20 cellular contexts compared by ENCODE assay signal in the genomic region with DNA sequence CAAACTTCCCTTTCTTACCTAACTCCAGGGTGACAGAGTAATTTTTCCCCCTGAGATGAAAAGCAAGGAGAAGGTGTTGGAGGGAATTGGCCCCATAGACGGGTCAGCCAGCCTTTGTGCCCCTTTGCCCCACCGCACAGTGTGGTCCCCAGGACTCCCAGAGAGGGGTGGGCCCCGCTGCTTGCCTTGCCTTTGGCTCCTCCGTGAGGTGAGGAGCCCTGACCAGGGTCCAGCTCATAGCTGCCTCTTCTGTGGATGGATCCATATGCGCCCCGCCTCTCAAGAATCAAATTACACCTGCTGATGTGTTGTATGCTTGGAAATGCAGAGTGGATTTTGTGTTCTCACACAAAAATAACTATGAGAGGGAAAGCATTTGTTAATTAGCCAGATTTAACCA. TPM values are rescaled to one million over a fixed set of nuclear protein-coding genes. Genes with fewer than 3 reads are reported as not detected.
DNase-seq lines count a peak whose midpoint lies in the region; ATAC-seq and TF ChIP-seq lines count a peak whose summit lies in the region.
"Had no signal": no experiment of that assay in that cellular context is flagged by ENCODE, and none has a peak within 500 bp of the region (broad histone marks: within the 10 kb centered on the region; RNA-seq: fewer than 3 reads in every experiment).

No MANE protein-coding gene starts in this region.

- H3K36me3 ChIP-seq in H7 (replicated peaks; ENCODE audit: control insufficient read depth, insufficient read depth, low read length) (peaks cover 6% of the 10 kb centered on the region), Panc1 (ENCODE audit: control insufficient read depth, insufficient read depth, low read length) (no peaks in the 10 kb centered on the region)
- H3K36me3 ChIP-seq: MG63 had no signal

- BruUV-seq in Panc1 (replicated peaks; lab: Mats Ljungman, UMichigan) = no TSS peak

- H3K4me3 ChIP-seq in H7 (ENCODE audit: insufficient read depth, low read depth, low read length) (no peak overlapping the region), Panc1 (ENCODE audit: low read depth in 2 of 2, low read length in 2 of 2) (no peak overlapping the region)
- H3K4me3 ChIP-seq: MG63, smooth muscle cell had no signal

- H3K9me3 ChIP-seq in Panc1 (ENCODE audit: control insufficient read depth, insufficient read depth, low read depth, low read length) = no peaks in the 10 kb centered on the region
- H3K9me3 ChIP-seq: BE2C, MG63 had no signal

- CTCF ChIA-PET in Panc1 (lab: Charles Lee) = no interaction called here

- intact Hi-C loops in Panc1 (cut with micrococcal nuclease; ENCODE audit: unreplicated experiment) = no loop called here

- POLR2A ChIA-PET in Panc1 (lab: Charles Lee) = no interaction called here

- TF ChIP-seq CTCF in C4-2B (conservative IDR thresholded peaks at IDR 0.05) (no peak), Panc1 (IDR thresholded peaks at IDR 0.05) (no peak)

- no peaks in the 10 kb centered on the region for H3K4me1 ChIP-seq in Panc1 (ENCODE audit: control insufficient read depth, insufficient read depth, low read length)
- H3K4me1 ChIP-seq: BE2C had no signal

- DNase-seq in H7 (peak; percentile 60), Panc1 (ENCODE audit: low read depth, low spot score) (no peak), left lobe of liver (ENCODE audit: low spot score) (no peak), midbrain (lab: John Stamatoyannopoulos, UW) (no peak), NCI-H345 (lab: John Stamatoyannopoulos, UW) (no peak)
- DNase-seq: activated CD4-positive, alpha-beta T cell treated with anti-CD3 and anti-CD28 coated beads, Interleukin-2, amount 50 U/mL, for 1 hour; activated CD8-positive, alpha-beta memory T cell treated with anti-CD3 and anti-CD28 coated beads, Interleukin-2, amount 50 U/mL, for 48 hours; activated gamma-delta T cell treated with Interleukin-2 at 50 U/mL for 16 hours; aorta; BE2C; effector CD8-positive, alpha-beta T cell; glutamatergic neuron; IMR-90; MG63; naive B cell; NCI-H2081; stimulated activated CD4-positive, alpha-beta T cell treated with anti-CD3 and anti-CD28 coated beads, Interleukin-4, amount 100 ng/mL, for 24 hours had no signal

- H3K27ac ChIP-seq in C4-2B (peak overlapping the region; percentile 71; the same call in 1 of the 2 replicates), Panc1 (ENCODE audit: low read length) (no peak overlapping the region)

- peak; percentile 18; the same call in 1 of the 2 replicates for ATAC-seq in Panc1
- peak; percentile 6 for ATAC-seq in left lobe of liver
- ATAC-seq in GM21723 (IDR thresholded peaks at IDR 0.05; ENCODE audit: unreplicated experiment) = no peak

- H3K27me3 ChIP-seq in H7 (ENCODE audit: control insufficient read depth, insufficient read depth, low read length) (no peaks in the 10 kb centered on the region), Panc1 (ENCODE audit: control insufficient read depth, insufficient read depth, low read length) (no peaks in the 10 kb centered on the region)
- H3K27me3 ChIP-seq: BE2C, MG63 had no signal

- in situ Hi-C loops in Panc1 (cut with HindIII; ENCODE audit: low pct_unique_long_range_greater_than_20kb, low sequenced_read_pairs) = no loop called here

RNA-seq across cellular contexts. Expression of a gene that starts 27.7 kb away (rescaled TPM):
- total RNA-seq in H7 (2014; rRNA removed; shearing (Covaris generic)) = 13.3 and 20.3 TPM in 2 replicates
- total RNA-seq in Panc1 (2021; ENCODE audit: unreplicated experiment) = 36.3 TPM
- 30.4 TPM for polyA plus RNA-seq in Panc1 (2012; ENCODE audit: insufficient read length)
- 133 TPM for total RNA-seq in left lobe of liver
